Comparison of ENCODE assay signal across 1 cellular context in the genomic region with DNA sequence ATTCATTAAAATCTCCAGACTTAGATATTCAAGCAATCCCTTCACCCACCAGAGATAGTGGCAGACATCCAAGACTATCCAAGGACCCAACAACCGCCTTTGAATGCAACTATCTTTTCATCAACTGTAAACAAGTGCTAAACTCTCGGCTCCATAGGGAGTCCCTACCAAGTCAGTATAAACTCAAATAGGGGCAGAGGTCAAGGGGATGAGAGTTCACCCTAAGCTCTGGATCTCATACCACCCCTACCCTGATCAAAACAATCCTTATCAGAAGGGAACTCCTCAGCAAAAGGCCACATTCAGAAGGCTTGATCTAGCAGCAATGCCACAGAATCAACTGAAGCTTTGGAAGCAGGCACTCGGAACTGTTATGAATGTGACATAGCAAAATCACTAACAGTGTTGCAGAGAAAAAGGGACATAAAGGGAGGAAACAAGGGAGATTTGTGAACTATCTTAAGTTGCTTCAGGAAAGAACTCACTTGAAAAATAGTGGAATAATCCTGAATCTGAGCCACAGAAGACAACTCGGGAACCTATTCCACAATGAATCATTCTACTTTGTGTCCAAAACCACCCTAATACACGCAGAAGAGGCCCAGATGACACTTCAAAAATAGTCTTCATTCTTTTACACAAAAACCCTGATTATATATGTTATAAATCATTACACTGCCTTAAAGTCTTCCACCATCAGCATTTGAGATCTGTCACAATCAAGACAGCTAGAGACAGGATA.
TF ChIP-seq lines count a peak whose summit lies in the region.

No MANE protein-coding gene starts in this region.

TF ChIP-seq in HepG2, 621 proteins besides CTCF, POLR2A, EP300 and RAD21 (continues in another document):
- TF ChIP-seq CEBPG (CRISPR knock-in tag; IDR thresholded peaks at IDR 0.05) (0 out of 2 replicates have a peak, but pooled peaks have one; percentile 13), ETV5 (CRISPR knock-in tag; IDR thresholded peaks at IDR 0.05; ENCODE audit: borderline replicate concordance) (0 out of 2 replicates have a peak, but pooled peaks have one; percentile 8), RBM39 (IDR thresholded peaks at IDR 0.05; ENCODE audit: low read depth, low read length, poor library complexity, severe bottlenecking) (no peak), ZNF230 (CRISPR knock-in tag; IDR thresholded peaks at IDR 0.05) (no peak), XBP1 (CRISPR knock-in tag; IDR thresholded peaks at IDR 0.05) (no peak), ZNF792 (CRISPR knock-in tag; IDR thresholded peaks at IDR 0.05) (no peak), FOXP1 (IDR thresholded peaks at IDR 0.05) (no peak), FOXP1 (CRISPR knock-in tag; IDR thresholded peaks at IDR 0.05) (peak; percentile 81), KDM5A (IDR thresholded peaks at IDR 0.05; ENCODE audit: borderline replicate concordance, low read length) (no peak), ZSCAN31 (CRISPR knock-in tag; IDR thresholded peaks at IDR 0.05; ENCODE audit: low read depth) (no peak), PITX1 (CRISPR knock-in tag; IDR thresholded peaks at IDR 0.05) (peak; percentile 48; the same call in 1 of the 2 replicates), ADNP (CRISPR knock-in tag; IDR thresholded peaks at IDR 0.05) (no peak), ZNF660 (CRISPR knock-in tag; IDR thresholded peaks at IDR 0.05; ENCODE audit: borderline replicate concordance, low read depth) (no peak), SOX5 (CRISPR knock-in tag; IDR thresholded peaks at IDR 0.05; ENCODE audit: borderline replicate concordance) (peak; percentile 65; the same call in 1 of the 2 replicates), TAF1 (CRISPR knock-in tag; IDR thresholded peaks at IDR 0.05) (no peak), SALL1 (CRISPR knock-in tag; IDR thresholded peaks at IDR 0.05) (peak; percentile 73; the same call in 1 of the 2 replicates), NR2C2 (CRISPR knock-in tag; IDR thresholded peaks at IDR 0.05; ENCODE audit: borderline replicate concordance) (peak; percentile 48), TGIF2 (CRISPR knock-in tag; IDR thresholded peaks at IDR 0.05) (0 out of 2 replicates have a peak, but pooled peaks have one; percentile 12), ZNF468 (CRISPR knock-in tag; IDR thresholded peaks at IDR 0.05) (no peak), SIN3B (IDR thresholded peaks at IDR 0.05; ENCODE audit: low read length) (no peak), THAP11 (CRISPR knock-in tag; IDR thresholded peaks at IDR 0.05) (0 out of 2 replicates have a peak, but pooled peaks have one; percentile 26), CREM (IDR thresholded peaks at IDR 0.05) (peak; percentile 71), CREM (CRISPR knock-in tag; IDR thresholded peaks at IDR 0.05) (no peak), ZNF83 (CRISPR knock-in tag; IDR thresholded peaks at IDR 0.05; ENCODE audit: borderline replicate concordance) (no peak), ISX (CRISPR knock-in tag; conservative IDR thresholded peaks at IDR 0.05) (no peak), SAP130 (CRISPR knock-in tag; IDR thresholded peaks at IDR 0.05; ENCODE audit: low read depth) (peak; percentile 30; the same call in 1 of the 2 replicates), ZNF496 (CRISPR knock-in tag; IDR thresholded peaks at IDR 0.05; ENCODE audit: insufficient replicate concordance) (no peak), CCAR2 (optimal IDR thresholded peaks at IDR 0.05; ENCODE audit: low read depth, low read length) (peak; percentile 39), GATAD2A (CRISPR knock-in tag; IDR thresholded peaks at IDR 0.05) (peak; percentile 73), HDAC2 (CRISPR knock-in tag; IDR thresholded peaks at IDR 0.05) (peak; percentile 79), ZMYM4 (CRISPR knock-in tag; IDR thresholded peaks at IDR 0.05) (no peak), ZNF34 (CRISPR knock-in tag; IDR thresholded peaks at IDR 0.05; ENCODE audit: borderline replicate concordance) (no peak), RXRB (CRISPR knock-in tag; IDR thresholded peaks at IDR 0.05; ENCODE audit: borderline replicate concordance) (peak; percentile 91), EED (CRISPR knock-in tag; IDR thresholded peaks at IDR 0.05) (no peak), ZNF644 (CRISPR knock-in tag; IDR thresholded peaks at IDR 0.05; ENCODE audit: low read depth) (0 out of 2 replicates have a peak, but pooled peaks have one; percentile 9), NR2F1 (CRISPR knock-in tag; IDR thresholded peaks at IDR 0.05) (peak; percentile 65 to 67), NR2F2 (IDR thresholded peaks at IDR 0.05; ENCODE audit: borderline replicate concordance, low read depth) (peak; percentile 87), ZNF205 (CRISPR knock-in tag; IDR thresholded peaks at IDR 0.05) (0 out of 2 replicates have a peak, but pooled peaks have one; percentile 26), ZNF615 (CRISPR knock-in tag; IDR thresholded peaks at IDR 0.05; ENCODE audit: borderline replicate concordance) (no peak), HDAC1 (CRISPR knock-in tag; IDR thresholded peaks at IDR 0.05) (peak; percentile 57; the same call in 1 of the 2 replicates), TEAD3 (CRISPR knock-in tag; optimal IDR thresholded peaks at IDR 0.05; ENCODE audit: borderline replicate concordance) (peak; percentile 70), ZMYM3 (CRISPR knock-in tag; IDR thresholded peaks at IDR 0.05) (no peak)
- TF ChIP-seq, protein P1, sequence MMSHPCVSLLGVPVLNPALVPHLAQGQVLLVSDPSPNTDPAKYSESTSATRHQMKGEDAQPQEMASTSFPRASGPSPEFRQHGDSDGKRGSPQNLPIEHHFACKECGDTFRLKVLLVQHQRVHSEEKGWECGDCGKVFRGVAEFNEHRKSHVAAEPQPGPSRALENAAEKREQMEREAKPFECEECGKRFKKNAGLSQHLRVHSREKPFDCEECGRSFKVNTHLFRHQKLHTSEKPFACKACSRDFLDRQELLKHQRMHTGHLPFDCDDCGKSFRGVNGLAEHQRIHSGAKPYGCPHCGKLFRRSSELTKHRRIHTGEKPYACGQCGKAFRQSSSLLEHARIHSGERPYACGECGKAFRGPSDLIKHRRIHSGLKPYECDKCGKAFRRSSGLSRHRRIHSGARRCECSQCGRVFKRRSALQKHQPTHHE (CRISPR knock-in tag; IDR thresholded peaks at IDR 0.05; ENCODE audit: borderline replicate concordance), result no peak
- TF ChIP-seq, protein P2, sequence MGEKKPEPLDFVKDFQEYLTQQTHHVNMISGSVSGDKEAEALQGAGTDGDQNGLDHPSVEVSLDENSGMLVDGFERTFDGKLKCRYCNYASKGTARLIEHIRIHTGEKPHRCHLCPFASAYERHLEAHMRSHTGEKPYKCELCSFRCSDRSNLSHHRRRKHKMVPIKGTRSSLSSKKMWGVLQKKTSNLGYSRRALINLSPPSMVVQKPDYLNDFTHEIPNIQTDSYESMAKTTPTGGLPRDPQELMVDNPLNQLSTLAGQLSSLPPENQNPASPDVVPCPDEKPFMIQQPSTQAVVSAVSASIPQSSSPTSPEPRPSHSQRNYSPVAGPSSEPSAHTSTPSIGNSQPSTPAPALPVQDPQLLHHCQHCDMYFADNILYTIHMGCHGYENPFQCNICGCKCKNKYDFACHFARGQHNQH (CRISPR knock-in tag; IDR thresholded peaks at IDR 0.05), result 0 out of 2 replicates have a peak, but pooled peaks have one; percentile 35
- TF ChIP-seq, protein P3, sequence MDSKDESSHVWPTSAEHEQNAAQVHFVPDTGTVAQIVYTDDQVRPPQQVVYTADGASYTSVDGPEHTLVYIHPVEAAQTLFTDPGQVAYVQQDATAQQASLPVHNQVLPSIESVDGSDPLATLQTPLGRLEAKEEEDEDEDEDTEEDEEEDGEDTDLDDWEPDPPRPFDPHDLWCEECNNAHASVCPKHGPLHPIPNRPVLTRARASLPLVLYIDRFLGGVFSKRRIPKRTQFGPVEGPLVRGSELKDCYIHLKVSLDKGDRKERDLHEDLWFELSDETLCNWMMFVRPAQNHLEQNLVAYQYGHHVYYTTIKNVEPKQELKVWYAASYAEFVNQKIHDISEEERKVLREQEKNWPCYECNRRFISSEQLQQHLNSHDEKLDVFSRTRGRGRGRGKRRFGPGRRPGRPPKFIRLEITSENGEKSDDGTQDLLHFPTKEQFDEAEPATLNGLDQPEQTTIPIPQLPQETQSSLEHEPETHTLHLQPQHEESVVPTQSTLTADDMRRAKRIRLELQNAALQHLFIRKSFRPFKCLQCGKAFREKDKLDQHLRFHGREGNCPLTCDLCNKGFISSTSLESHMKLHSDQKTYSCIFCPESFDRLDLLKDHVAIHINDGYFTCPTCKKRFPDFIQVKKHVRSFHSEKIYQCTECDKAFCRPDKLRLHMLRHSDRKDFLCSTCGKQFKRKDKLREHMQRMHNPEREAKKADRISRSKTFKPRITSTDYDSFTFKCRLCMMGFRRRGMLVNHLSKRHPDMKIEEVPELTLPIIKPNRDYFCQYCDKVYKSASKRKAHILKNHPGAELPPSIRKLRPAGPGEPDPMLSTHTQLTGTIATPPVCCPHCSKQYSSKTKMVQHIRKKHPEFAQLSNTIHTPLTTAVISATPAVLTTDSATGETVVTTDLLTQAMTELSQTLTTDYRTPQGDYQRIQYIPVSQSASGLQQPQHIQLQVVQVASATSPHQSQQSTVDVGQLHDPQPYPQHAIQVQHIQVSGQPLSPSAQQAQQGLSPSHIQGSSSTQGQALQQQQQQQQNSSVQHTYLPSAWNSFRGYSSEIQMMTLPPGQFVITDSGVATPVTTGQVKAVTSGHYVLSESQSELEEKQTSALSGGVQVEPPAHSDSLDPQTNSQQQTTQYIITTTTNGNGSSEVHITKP (CRISPR knock-in tag; IDR thresholded peaks at IDR 0.05; ENCODE audit: low read depth), result 0 out of 2 replicates have a peak, but pooled peaks have one; percentile 28
- TF ChIP-seq, protein P4, sequence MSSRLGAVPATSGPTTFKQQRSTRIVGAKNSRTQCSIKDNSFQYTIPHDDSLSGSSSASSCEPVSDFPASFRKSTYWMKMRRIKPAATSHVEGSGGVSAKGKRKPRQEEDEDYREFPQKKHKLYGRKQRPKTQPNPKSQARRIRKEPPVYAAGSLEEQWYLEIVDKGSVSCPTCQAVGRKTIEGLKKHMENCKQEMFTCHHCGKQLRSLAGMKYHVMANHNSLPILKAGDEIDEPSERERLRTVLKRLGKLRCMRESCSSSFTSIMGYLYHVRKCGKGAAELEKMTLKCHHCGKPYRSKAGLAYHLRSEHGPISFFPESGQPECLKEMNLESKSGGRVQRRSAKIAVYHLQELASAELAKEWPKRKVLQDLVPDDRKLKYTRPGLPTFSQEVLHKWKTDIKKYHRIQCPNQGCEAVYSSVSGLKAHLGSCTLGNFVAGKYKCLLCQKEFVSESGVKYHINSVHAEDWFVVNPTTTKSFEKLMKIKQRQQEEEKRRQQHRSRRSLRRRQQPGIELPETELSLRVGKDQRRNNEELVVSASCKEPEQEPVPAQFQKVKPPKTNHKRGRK (CRISPR knock-in tag; IDR thresholded peaks at IDR 0.05), result no peak
- TF ChIP-seq, protein P5, sequence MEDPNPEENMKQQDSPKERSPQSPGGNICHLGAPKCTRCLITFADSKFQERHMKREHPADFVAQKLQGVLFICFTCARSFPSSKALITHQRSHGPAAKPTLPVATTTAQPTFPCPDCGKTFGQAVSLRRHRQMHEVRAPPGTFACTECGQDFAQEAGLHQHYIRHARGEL (CRISPR knock-in tag; IDR thresholded peaks at IDR 0.05), result no peak
- TF ChIP-seq, protein P6, sequence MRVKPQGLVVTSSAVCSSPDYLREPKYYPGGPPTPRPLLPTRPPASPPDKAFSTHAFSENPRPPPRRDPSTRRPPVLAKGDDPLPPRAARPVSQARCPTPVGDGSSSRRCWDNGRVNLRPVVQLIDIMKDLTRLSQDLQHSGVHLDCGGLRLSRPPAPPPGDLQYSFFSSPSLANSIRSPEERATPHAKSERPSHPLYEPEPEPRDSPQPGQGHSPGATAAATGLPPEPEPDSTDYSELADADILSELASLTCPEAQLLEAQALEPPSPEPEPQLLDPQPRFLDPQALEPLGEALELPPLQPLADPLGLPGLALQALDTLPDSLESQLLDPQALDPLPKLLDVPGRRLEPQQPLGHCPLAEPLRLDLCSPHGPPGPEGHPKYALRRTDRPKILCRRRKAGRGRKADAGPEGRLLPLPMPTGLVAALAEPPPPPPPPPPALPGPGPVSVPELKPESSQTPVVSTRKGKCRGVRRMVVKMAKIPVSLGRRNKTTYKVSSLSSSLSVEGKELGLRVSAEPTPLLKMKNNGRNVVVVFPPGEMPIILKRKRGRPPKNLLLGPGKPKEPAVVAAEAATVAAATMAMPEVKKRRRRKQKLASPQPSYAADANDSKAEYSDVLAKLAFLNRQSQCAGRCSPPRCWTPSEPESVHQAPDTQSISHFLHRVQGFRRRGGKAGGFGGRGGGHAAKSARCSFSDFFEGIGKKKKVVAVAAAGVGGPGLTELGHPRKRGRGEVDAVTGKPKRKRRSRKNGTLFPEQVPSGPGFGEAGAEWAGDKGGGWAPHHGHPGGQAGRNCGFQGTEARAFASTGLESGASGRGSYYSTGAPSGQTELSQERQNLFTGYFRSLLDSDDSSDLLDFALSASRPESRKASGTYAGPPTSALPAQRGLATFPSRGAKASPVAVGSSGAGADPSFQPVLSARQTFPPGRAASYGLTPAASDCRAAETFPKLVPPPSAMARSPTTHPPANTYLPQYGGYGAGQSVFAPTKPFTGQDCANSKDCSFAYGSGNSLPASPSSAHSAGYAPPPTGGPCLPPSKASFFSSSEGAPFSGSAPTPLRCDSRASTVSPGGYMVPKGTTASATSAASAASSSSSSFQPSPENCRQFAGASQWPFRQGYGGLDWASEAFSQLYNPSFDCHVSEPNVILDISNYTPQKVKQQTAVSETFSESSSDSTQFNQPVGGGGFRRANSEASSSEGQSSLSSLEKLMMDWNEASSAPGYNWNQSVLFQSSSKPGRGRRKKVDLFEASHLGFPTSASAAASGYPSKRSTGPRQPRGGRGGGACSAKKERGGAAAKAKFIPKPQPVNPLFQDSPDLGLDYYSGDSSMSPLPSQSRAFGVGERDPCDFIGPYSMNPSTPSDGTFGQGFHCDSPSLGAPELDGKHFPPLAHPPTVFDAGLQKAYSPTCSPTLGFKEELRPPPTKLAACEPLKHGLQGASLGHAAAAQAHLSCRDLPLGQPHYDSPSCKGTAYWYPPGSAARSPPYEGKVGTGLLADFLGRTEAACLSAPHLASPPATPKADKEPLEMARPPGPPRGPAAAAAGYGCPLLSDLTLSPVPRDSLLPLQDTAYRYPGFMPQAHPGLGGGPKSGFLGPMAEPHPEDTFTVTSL (CRISPR knock-in tag; IDR thresholded peaks at IDR 0.05; ENCODE audit: borderline replicate concordance), result peak; percentile 36; the same call in 1 of the 2 replicates
- TF ChIP-seq, protein P7, sequence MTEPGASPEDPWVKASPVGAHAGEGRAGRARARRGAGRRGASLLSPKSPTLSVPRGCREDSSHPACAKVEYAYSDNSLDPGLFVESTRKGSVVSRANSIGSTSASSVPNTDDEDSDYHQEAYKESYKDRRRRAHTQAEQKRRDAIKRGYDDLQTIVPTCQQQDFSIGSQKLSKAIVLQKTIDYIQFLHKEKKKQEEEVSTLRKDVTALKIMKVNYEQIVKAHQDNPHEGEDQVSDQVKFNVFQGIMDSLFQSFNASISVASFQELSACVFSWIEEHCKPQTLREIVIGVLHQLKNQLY (CRISPR knock-in tag; IDR thresholded peaks at IDR 0.05), result peak; percentile 50; the same call in 1 of the 2 replicates
